8 cellular contexts compared by ENCODE assay signal in genomic region chrX:117788339-117788738, GRCh38.
"Had no signal": no experiment of that assay in that cellular context is flagged by ENCODE, and none has a peak within 500 bp of the region (broad histone marks: within the 10 kb centered on the region; RNA-seq: fewer than 3 reads in every experiment).

No MANE protein-coding gene starts in this region.

- DNase-seq: H9, HCEC 1CT, IMR-90, KG1 had no signal

- H3K4me1 Mint-ChIP-seq: GM23338, H9 had no signal

- H3K9me3 Mint-ChIP-seq: GM23338 had no signal

- H3K4me3 Mint-ChIP-seq: GM23338, H9 had no signal

- FAIRE-seq: H1, H54, K562 had no signal

- ATAC-seq: GM23338, K562 had no signal

- H3K27ac Mint-ChIP-seq: GM23338, H9 had no signal
